ENCODE assay signal across 1 cellular context in the genomic region with DNA sequence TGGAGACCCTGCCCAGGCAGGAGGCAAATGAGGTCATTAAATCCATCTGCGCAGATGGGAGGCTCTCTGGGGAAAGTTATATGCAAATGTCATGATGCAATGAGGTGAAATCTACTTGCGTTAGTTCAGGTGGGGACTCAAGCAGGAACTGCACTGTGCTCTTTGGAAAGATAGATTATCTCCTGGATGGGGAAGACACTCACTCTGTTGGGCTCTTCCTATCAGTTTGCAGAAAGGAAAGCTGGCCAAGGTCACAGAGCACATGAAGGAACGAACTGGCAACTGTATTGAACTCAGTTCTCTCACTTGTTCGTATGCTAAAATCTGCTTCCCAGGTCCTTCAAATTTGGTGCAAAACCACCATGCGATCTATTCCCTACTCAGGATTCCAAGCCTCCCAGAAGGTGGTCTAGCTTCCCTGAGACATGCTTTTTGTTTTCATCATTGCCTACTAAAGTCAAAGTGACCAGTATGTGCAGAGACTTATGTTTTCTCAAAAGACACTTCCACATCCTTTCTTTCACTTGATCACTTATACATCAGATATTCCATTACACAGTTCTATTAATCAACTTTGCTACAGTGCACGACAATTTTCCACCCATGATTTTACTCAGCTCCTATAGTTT.
TF ChIP-seq lines count a peak whose summit lies in the region.

No MANE protein-coding gene starts in this region.

TF ChIP-seq in K562, 482 proteins besides CTCF, POLR2A, EP300 and RAD21 (continued from another document and continues in another):
- peak in 1 of 2 experiments; percentile 94; a peak in 2 of 4 replicates for TF ChIP-seq RCOR1 (IDR thresholded peaks at IDR 0.05; ENCODE audit: borderline replicate concordance in 1 of 2, low read depth in 2 of 2, low read length in 2 of 2)
- TF ChIP-seq, protein P1, sequence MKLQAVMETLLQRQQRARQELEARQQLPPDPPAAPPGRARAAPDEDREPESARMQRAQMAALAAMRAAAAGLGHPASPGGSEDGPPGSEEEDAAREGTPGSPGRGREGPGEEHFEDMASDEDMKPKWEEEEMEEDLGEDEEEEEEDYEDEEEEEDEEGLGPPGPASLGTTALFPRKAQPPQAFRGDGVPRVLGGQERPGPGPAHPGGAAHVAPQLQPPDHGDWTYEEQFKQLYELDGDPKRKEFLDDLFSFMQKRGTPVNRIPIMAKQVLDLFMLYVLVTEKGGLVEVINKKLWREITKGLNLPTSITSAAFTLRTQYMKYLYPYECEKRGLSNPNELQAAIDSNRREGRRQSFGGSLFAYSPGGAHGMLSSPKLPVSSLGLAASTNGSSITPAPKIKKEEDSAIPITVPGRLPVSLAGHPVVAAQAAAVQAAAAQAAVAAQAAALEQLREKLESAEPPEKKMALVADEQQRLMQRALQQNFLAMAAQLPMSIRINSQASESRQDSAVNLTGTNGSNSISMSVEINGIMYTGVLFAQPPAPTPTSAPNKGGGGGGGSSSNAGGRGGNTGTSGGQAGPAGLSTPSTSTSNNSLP (IDR thresholded peaks at IDR 0.05; ENCODE audit: borderline replicate concordance, low read depth, low read length) = no peak
- no peak for TF ChIP-seq PRPF4 (IDR thresholded peaks at IDR 0.05; ENCODE audit: insufficient read depth, low read depth, low read length, poor library complexity, severe bottlenecking)
- TF ChIP-seq KLF1 (tag; IDR thresholded peaks at IDR 0.05) = no peak
- no peak for TF ChIP-seq BACH1 (tag; IDR thresholded peaks at IDR 0.05)
- no peak for TF ChIP-seq HSF4 (CRISPR knock-in tag; IDR thresholded peaks at IDR 0.05; ENCODE audit: borderline replicate concordance)
- TF ChIP-seq MYC (IDR thresholded peaks at IDR 0.05; ENCODE audit: low read depth, low read length) = peak; percentile 85
- 0 out of 2 replicates have a peak, but pooled peaks have one; percentile 35 for TF ChIP-seq MYC (CRISPR knock-in tag; IDR thresholded peaks at IDR 0.05; ENCODE audit: borderline replicate concordance, low read depth)
- TF ChIP-seq IFI16 (CRISPR knock-in tag; IDR thresholded peaks at IDR 0.05) = no peak
- no peak for TF ChIP-seq CBX3 (IDR thresholded peaks at IDR 0.05; ENCODE audit: borderline replicate concordance in 1 of 2, low read length in 2 of 2)
- TF ChIP-seq, protein P2, sequence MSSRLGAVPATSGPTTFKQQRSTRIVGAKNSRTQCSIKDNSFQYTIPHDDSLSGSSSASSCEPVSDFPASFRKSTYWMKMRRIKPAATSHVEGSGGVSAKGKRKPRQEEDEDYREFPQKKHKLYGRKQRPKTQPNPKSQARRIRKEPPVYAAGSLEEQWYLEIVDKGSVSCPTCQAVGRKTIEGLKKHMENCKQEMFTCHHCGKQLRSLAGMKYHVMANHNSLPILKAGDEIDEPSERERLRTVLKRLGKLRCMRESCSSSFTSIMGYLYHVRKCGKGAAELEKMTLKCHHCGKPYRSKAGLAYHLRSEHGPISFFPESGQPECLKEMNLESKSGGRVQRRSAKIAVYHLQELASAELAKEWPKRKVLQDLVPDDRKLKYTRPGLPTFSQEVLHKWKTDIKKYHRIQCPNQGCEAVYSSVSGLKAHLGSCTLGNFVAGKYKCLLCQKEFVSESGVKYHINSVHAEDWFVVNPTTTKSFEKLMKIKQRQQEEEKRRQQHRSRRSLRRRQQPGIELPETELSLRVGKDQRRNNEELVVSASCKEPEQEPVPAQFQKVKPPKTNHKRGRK (tag; IDR thresholded peaks at IDR 0.05) = no peak
- TF ChIP-seq, protein P3, sequence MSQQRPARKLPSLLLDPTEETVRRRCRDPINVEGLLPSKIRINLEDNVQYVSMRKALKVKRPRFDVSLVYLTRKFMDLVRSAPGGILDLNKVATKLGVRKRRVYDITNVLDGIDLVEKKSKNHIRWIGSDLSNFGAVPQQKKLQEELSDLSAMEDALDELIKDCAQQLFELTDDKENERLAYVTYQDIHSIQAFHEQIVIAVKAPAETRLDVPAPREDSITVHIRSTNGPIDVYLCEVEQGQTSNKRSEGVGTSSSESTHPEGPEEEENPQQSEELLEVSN (IDR thresholded peaks at IDR 0.05; ENCODE audit: borderline replicate concordance in 1 of 2, extremely low read depth in 1 of 2, insufficient read depth in 1 of 2, insufficient read length in 1 of 2, low read depth in 1 of 2, low read length in 1 of 2, poor library complexity in 1 of 2, severe bottlenecking in 1 of 2) = no peak
- TF ChIP-seq MTA2 (IDR thresholded peaks at IDR 0.05; ENCODE audit: low read depth) = peak; percentile 47; the same call in 1 of the 2 replicates
- TF ChIP-seq ZKSCAN8 (CRISPR knock-in tag; IDR thresholded peaks at IDR 0.05) = no peak
- no peak for TF ChIP-seq GTF2A2 (tag; IDR thresholded peaks at IDR 0.05)
- no peak for TF ChIP-seq SMAD1 (IDR thresholded peaks at IDR 0.05; ENCODE audit: low read depth, low read length, partially characterized antibody)
- TF ChIP-seq, protein P4, sequence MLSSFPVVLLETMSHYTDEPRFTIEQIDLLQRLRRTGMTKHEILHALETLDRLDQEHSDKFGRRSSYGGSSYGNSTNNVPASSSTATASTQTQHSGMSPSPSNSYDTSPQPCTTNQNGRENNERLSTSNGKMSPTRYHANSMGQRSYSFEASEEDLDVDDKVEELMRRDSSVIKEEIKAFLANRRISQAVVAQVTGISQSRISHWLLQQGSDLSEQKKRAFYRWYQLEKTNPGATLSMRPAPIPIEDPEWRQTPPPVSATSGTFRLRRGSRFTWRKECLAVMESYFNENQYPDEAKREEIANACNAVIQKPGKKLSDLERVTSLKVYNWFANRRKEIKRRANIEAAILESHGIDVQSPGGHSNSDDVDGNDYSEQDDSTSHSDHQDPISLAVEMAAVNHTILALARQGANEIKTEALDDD (IDR thresholded peaks at IDR 0.05) = 0 out of 2 replicates have a peak, but pooled peaks have one; percentile 24
- TF ChIP-seq MED1 (CRISPR knock-in tag; IDR thresholded peaks at IDR 0.05; ENCODE audit: borderline replicate concordance) = no peak
- TF ChIP-seq, protein P5, sequence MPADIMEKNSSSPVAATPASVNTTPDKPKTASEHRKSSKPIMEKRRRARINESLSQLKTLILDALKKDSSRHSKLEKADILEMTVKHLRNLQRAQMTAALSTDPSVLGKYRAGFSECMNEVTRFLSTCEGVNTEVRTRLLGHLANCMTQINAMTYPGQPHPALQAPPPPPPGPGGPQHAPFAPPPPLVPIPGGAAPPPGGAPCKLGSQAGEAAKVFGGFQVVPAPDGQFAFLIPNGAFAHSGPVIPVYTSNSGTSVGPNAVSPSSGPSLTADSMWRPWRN (IDR thresholded peaks at IDR 0.05; ENCODE audit: low read depth) = no peak; the same call in 1 of the 2 replicates
- no peak for TF ChIP-seq ZNF121 (CRISPR knock-in tag; conservative IDR thresholded peaks at IDR 0.05)
- TF ChIP-seq ELF4 (CRISPR knock-in tag; IDR thresholded peaks at IDR 0.05) = no peak
- peak; percentile 55 for TF ChIP-seq HDAC3 (IDR thresholded peaks at IDR 0.05; ENCODE audit: borderline replicate concordance, partially characterized antibody)
- TF ChIP-seq, protein P6, sequence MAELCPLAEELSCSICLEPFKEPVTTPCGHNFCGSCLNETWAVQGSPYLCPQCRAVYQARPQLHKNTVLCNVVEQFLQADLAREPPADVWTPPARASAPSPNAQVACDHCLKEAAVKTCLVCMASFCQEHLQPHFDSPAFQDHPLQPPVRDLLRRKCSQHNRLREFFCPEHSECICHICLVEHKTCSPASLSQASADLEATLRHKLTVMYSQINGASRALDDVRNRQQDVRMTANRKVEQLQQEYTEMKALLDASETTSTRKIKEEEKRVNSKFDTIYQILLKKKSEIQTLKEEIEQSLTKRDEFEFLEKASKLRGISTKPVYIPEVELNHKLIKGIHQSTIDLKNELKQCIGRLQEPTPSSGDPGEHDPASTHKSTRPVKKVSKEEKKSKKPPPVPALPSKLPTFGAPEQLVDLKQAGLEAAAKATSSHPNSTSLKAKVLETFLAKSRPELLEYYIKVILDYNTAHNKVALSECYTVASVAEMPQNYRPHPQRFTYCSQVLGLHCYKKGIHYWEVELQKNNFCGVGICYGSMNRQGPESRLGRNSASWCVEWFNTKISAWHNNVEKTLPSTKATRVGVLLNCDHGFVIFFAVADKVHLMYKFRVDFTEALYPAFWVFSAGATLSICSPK (IDR thresholded peaks at IDR 0.05; ENCODE audit: borderline replicate concordance) = no peak
- TF ChIP-seq ZFX (CRISPR knock-in tag; IDR thresholded peaks at IDR 0.05) = no peak
- no peak for TF ChIP-seq FOXJ2 (tag; IDR thresholded peaks at IDR 0.05)
- TF ChIP-seq ZNF384 (IDR thresholded peaks at IDR 0.05; ENCODE audit: low read depth, low read length) = no peak
- no peak for TF ChIP-seq ERF (CRISPR knock-in tag; IDR thresholded peaks at IDR 0.05)
- no peak for TF ChIP-seq SNIP1 (IDR thresholded peaks at IDR 0.05; ENCODE audit: low read depth)
- TF ChIP-seq ESRRA (IDR thresholded peaks at IDR 0.05; ENCODE audit: borderline replicate concordance, low read depth) = peak; percentile 98
- TF ChIP-seq, protein P7, sequence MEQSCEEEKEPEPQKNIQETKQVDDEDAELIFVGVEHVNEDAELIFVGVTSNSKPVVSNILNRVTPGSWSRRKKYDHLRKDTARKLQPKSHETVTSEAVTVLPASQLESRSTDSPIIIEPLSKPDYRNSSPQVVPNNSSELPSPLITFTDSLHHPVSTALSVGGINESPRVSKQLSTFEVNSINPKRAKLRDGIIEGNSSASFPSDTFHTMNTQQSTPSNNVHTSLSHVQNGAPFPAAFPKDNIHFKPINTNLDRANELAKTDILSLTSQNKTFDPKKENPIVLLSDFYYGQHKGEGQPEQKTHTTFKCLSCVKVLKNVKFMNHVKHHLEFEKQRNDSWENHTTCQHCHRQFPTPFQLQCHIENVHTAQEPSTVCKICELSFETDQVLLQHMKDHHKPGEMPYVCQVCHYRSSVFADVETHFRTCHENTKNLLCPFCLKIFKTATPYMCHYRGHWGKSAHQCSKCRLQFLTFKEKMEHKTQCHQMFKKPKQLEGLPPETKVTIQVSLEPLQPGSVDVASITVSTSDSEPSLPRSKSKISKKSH (CRISPR knock-in tag; IDR thresholded peaks at IDR 0.05) = no peak
- peak; percentile 85 for TF ChIP-seq TAL1 (IDR thresholded peaks at IDR 0.05)
- no peak for TF ChIP-seq ZNF696 (CRISPR knock-in tag; conservative IDR thresholded peaks at IDR 0.05)
- no peak for TF ChIP-seq ZNF785 (CRISPR knock-in tag; IDR thresholded peaks at IDR 0.05)
- peak; percentile 92 for TF ChIP-seq DPF2 (IDR thresholded peaks at IDR 0.05)
- TF ChIP-seq, protein P8, sequence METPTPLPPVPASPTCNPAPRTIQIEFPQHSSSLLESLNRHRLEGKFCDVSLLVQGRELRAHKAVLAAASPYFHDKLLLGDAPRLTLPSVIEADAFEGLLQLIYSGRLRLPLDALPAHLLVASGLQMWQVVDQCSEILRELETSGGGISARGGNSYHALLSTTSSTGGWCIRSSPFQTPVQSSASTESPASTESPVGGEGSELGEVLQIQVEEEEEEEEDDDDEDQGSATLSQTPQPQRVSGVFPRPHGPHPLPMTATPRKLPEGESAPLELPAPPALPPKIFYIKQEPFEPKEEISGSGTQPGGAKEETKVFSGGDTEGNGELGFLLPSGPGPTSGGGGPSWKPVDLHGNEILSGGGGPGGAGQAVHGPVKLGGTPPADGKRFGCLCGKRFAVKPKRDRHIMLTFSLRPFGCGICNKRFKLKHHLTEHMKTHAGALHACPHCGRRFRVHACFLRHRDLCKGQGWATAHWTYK (CRISPR knock-in tag; IDR thresholded peaks at IDR 0.05) = no peak
- no peak for TF ChIP-seq TAF1 (IDR thresholded peaks at IDR 0.05; ENCODE audit: control insufficient read depth, extremely low read depth, insufficient read depth, low read length, severe bottlenecking)
- TF ChIP-seq, protein P9, sequence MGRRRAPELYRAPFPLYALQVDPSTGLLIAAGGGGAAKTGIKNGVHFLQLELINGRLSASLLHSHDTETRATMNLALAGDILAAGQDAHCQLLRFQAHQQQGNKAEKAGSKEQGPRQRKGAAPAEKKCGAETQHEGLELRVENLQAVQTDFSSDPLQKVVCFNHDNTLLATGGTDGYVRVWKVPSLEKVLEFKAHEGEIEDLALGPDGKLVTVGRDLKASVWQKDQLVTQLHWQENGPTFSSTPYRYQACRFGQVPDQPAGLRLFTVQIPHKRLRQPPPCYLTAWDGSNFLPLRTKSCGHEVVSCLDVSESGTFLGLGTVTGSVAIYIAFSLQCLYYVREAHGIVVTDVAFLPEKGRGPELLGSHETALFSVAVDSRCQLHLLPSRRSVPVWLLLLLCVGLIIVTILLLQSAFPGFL (CRISPR knock-in tag; IDR thresholded peaks at IDR 0.05) = no peak
- TF ChIP-seq, protein P10, sequence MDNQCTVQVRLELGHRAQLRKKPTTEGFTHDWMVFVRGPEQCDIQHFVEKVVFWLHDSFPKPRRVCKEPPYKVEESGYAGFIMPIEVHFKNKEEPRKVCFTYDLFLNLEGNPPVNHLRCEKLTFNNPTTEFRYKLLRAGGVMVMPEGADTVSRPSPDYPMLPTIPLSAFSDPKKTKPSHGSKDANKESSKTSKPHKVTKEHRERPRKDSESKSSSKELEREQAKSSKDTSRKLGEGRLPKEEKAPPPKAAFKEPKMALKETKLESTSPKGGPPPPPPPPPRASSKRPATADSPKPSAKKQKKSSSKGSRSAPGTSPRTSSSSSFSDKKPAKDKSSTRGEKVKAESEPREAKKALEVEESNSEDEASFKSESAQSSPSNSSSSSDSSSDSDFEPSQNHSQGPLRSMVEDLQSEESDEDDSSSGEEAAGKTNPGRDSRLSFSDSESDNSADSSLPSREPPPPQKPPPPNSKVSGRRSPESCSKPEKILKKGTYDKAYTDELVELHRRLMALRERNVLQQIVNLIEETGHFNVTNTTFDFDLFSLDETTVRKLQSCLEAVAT (IDR thresholded peaks at IDR 0.05) = peak in 1 of 2 experiments; percentile 28; a peak in 1 of 4 replicates
- no peak for TF ChIP-seq ETS2 (tag; IDR thresholded peaks at IDR 0.05; ENCODE audit: borderline replicate concordance, poor library complexity, severe bottlenecking)
- no peak for TF ChIP-seq NR1H2 (CRISPR knock-in tag; IDR thresholded peaks at IDR 0.05)
- TF ChIP-seq ZNF274 (IDR thresholded peaks at IDR 0.05; ENCODE audit: borderline replicate concordance, low read depth, low read length) = no peak
- TF ChIP-seq, protein P11, sequence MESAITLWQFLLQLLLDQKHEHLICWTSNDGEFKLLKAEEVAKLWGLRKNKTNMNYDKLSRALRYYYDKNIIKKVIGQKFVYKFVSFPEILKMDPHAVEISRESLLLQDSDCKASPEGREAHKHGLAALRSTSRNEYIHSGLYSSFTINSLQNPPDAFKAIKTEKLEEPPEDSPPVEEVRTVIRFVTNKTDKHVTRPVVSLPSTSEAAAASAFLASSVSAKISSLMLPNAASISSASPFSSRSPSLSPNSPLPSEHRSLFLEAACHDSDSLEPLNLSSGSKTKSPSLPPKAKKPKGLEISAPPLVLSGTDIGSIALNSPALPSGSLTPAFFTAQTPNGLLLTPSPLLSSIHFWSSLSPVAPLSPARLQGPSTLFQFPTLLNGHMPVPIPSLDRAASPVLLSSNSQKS (CRISPR knock-in tag; IDR thresholded peaks at IDR 0.05) = 0 out of 2 replicates have a peak, but pooled peaks have one; percentile 9
- no peak for TF ChIP-seq NONO (IDR thresholded peaks at IDR 0.05; ENCODE audit: low read depth in 2 of 2, low read length in 1 of 2)
- TF ChIP-seq ESRRB (CRISPR knock-in tag; IDR thresholded peaks at IDR 0.05; ENCODE audit: borderline replicate concordance) = no peak
- TF ChIP-seq, protein P12, sequence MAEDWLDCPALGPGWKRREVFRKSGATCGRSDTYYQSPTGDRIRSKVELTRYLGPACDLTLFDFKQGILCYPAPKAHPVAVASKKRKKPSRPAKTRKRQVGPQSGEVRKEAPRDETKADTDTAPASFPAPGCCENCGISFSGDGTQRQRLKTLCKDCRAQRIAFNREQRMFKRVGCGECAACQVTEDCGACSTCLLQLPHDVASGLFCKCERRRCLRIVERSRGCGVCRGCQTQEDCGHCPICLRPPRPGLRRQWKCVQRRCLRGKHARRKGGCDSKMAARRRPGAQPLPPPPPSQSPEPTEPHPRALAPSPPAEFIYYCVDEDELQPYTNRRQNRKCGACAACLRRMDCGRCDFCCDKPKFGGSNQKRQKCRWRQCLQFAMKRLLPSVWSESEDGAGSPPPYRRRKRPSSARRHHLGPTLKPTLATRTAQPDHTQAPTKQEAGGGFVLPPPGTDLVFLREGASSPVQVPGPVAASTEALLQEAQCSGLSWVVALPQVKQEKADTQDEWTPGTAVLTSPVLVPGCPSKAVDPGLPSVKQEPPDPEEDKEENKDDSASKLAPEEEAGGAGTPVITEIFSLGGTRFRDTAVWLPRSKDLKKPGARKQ (CRISPR knock-in tag; IDR thresholded peaks at IDR 0.05) = no peak
